ENCODE assay signal across 14 cellular contexts in the genomic region with DNA sequence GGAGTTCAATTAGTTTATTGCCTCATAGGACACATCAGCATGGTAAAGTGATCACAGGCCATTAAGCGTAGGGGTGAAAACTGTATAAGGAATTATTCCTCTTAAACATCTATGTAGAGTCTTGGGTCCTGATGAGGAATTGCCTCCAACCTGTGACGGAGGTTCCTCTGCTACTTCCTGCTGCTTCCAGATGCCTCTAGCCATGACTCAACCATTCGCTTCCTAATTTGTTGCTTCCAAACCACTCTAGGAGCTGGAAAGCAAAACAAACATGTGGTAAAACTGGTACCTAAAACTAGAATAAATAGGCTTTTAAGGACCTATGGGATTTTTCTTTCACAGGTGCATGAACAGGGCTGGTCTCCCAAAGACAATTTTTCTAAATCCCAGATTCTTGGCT.
DNase-seq lines count a peak whose midpoint lies in the region; ATAC-seq, FAIRE-seq and TF ChIP-seq lines count a peak whose summit lies in the region.
"Had no signal": no experiment of that assay in that cellular context is flagged by ENCODE, and none has a peak within 500 bp of the region (broad histone marks: within the 10 kb centered on the region; RNA-seq: fewer than 3 reads in every experiment).

No MANE protein-coding gene starts in this region.

- H2AFZ ChIP-seq in astrocyte (ENCODE audit: low read depth, low read length) (no peak overlapping the region), smooth muscle cell (ENCODE audit: low read depth) (no peak overlapping the region)
- H2AFZ ChIP-seq: parathyroid adenoma had no signal

- H3K79me2 ChIP-seq in astrocyte (ENCODE audit: insufficient read depth, low read length) (no peaks in the 10 kb centered on the region), smooth muscle cell (ENCODE audit: low read depth) (no peaks in the 10 kb centered on the region)
- H3K79me2 ChIP-seq: parathyroid adenoma had no signal

- no peak for TF ChIP-seq POLR2A in ovary (IDR thresholded peaks at IDR 0.05)

- ATAC-seq in activated CD8-positive, alpha-beta T cell treated with anti-CD3 and anti-CD28 coated beads for 36 hours, result no peak
- no peak for ATAC-seq in activated CD8-positive, alpha-beta T cell treated with anti-CD3 and anti-CD28 coated beads, Interleukin-2, amount 10 ng/mL, durations not matched to agents 7 days and 5 days
- ATAC-seq in stimulated activated memory B cell treated with anti-CD40 and anti-IgM and Interleukin-4, amounts not matched to agents 10 μg/mL and 1 μg/mL and 100 μg/mL, for 72 hours, result no peak
- ATAC-seq: A549 had no signal

- H3K9ac ChIP-seq in astrocyte (ENCODE audit: low read length) (no peak overlapping the region), smooth muscle cell (ENCODE audit: low read depth) (no peak overlapping the region)
- H3K9ac ChIP-seq: parathyroid adenoma had no signal

- POLR2A ChIA-PET in activated CD8-positive, alpha-beta T cell treated with anti-CD3 and anti-CD28 coated beads for 36 hours (lab: Charles Lee), result no interaction called here
- POLR2A ChIA-PET in activated CD8-positive, alpha-beta T cell treated with anti-CD3 and anti-CD28 coated beads, Interleukin-2, amount 10 ng/mL, durations not matched to agents 7 days and 5 days (lab: Charles Lee), result no interaction called here

- H4K20me1 ChIP-seq in astrocyte (ENCODE audit: insufficient read depth, low read length), result peaks cover 7% of the 10 kb centered on the region
- no peaks in the 10 kb centered on the region for H4K20me1 ChIP-seq in smooth muscle cell (ENCODE audit: low read depth)

- CTCF ChIA-PET in activated CD8-positive, alpha-beta T cell treated with anti-CD3 and anti-CD28 coated beads for 36 hours (lab: Charles Lee), result no interaction called here
- CTCF ChIA-PET in activated CD8-positive, alpha-beta T cell treated with anti-CD3 and anti-CD28 coated beads, Interleukin-2, amount 10 ng/mL, durations not matched to agents 7 days and 5 days (lab: Charles Lee), result no interaction called here

- H3K27ac Mint-ChIP-seq in activated CD8-positive, alpha-beta T cell treated with anti-CD3 and anti-CD28 coated beads for 36 hours, result peak overlapping the region; percentile 1
- H3K27ac Mint-ChIP-seq in activated CD8-positive, alpha-beta T cell treated with anti-CD3 and anti-CD28 coated beads, Interleukin-2, amount 10 ng/mL, durations not matched to agents 7 days and 5 days, result no peak overlapping the region
- no peak overlapping the region for H3K27ac Mint-ChIP-seq in astrocyte (ENCODE audit: unreplicated experiment)
- peak overlapping the region; percentile 3 for H3K27ac Mint-ChIP-seq in stimulated activated memory B cell treated with anti-CD40 and anti-IgM and Interleukin-4, amounts not matched to agents 10 μg/mL and 1 μg/mL and 100 μg/mL, for 72 hours
- H3K27ac Mint-ChIP-seq: activated T-helper 2 cell treated with anti-CD3 and anti-CD28 coated beads, Interferon-gamma antibody, Interleukin-2, Interleukin-4, amounts not matched to agents 10 μg/mL and 5 μg/mL and 100 μg/mL, durations not matched to agents 14 hours and 24 hours and 36 hours had no signal

- no peak for TF ChIP-seq CTCF in activated CD8-positive, alpha-beta T cell treated with anti-CD3 and anti-CD28 coated beads for 36 hours (IDR thresholded peaks at IDR 0.05)
- TF ChIP-seq CTCF in astrocyte (IDR thresholded peaks at IDR 0.05; ENCODE audit: insufficient read depth, low read depth, low read length) (no peak), ovary (IDR thresholded peaks at IDR 0.05) (no peak), smooth muscle cell (IDR thresholded peaks at IDR 0.05; ENCODE audit: borderline replicate concordance, insufficient read depth, poor library complexity, severe bottlenecking) (no peak)

- H3K27me3 Mint-ChIP-seq in activated CD8-positive, alpha-beta T cell treated with anti-CD3 and anti-CD28 coated beads for 36 hours, result no peaks in the 10 kb centered on the region
- no peaks in the 10 kb centered on the region for H3K27me3 Mint-ChIP-seq in activated CD8-positive, alpha-beta T cell treated with anti-CD3 and anti-CD28 coated beads, Interleukin-2, amount 10 ng/mL, durations not matched to agents 7 days and 5 days (ENCODE audit: low read depth)
- no peaks in the 10 kb centered on the region for H3K27me3 Mint-ChIP-seq in astrocyte (ENCODE audit: low read depth, unreplicated experiment)
- H3K27me3 Mint-ChIP-seq in stimulated activated memory B cell treated with anti-CD40 and anti-IgM and Interleukin-4, amounts not matched to agents 10 μg/mL and 1 μg/mL and 100 μg/mL, for 72 hours, result no peaks in the 10 kb centered on the region

- no peaks in the 10 kb centered on the region for H3K27me3 ChIP-seq in astrocyte (ENCODE audit: insufficient read depth, low read length)
- no peaks in the 10 kb centered on the region for H3K27me3 ChIP-seq in ovary
- no peaks in the 10 kb centered on the region for H3K27me3 ChIP-seq in smooth muscle cell (ENCODE audit: low read depth)

- H3K27ac ChIP-seq in astrocyte (ENCODE audit: low read depth, low read length), result no peak overlapping the region
- H3K27ac ChIP-seq in ovary, result no peak overlapping the region
- no peak overlapping the region for H3K27ac ChIP-seq in smooth muscle cell (ENCODE audit: low read depth)
- H3K27ac ChIP-seq: A549, parathyroid adenoma, VCaP had no signal

- H3K36me3 ChIP-seq in astrocyte (ENCODE audit: insufficient read depth, low read length), result no peaks in the 10 kb centered on the region
- no peaks in the 10 kb centered on the region for H3K36me3 ChIP-seq in ovary
- H3K36me3 ChIP-seq in smooth muscle cell (ENCODE audit: low read depth), result no peaks in the 10 kb centered on the region

- intact Hi-C loops in activated CD8-positive, alpha-beta T cell treated with anti-CD3 and anti-CD28 coated beads for 36 hours (cut with micrococcal nuclease), result no loop called here
- intact Hi-C loops in ovary (cut with DNase I), result no loop called here

- H3K4me2 ChIP-seq in astrocyte (ENCODE audit: low read length) (no peak overlapping the region), smooth muscle cell (no peak overlapping the region)
- H3K4me2 ChIP-seq: A549 had no signal

- H3K4me1 ChIP-seq in astrocyte (ENCODE audit: insufficient read depth, low read length) (no peaks in the 10 kb centered on the region), ovary (ENCODE audit: insufficient read depth) (no peaks in the 10 kb centered on the region), smooth muscle cell (ENCODE audit: low read depth) (no peaks in the 10 kb centered on the region)
- H3K4me1 ChIP-seq: A549, parathyroid adenoma had no signal

- no peak overlapping the region for H3K4me3 ChIP-seq in astrocyte (ENCODE audit: insufficient read depth, low read depth, low read length)
- H3K4me3 ChIP-seq in ovary, result no peak overlapping the region
- H3K4me3 ChIP-seq in smooth muscle cell, result no peak overlapping the region
- H3K4me3 ChIP-seq: A549 had no signal

- WGBS in ovary, 3 donors, result 84 to 91% (median 87%) methylated on average over 3 of the region's 3 CpGs
- WGBS in smooth muscle cell (ENCODE audit: low lambda C conversion rate), result 64% methylated on average over 3 of the region's 3 CpGs

- no peaks in the 10 kb centered on the region for H3F3A ChIP-seq in smooth muscle cell (ENCODE audit: low read depth)

- peaks cover 19% of the 10 kb centered on the region for H3K36me3 Mint-ChIP-seq in activated CD8-positive, alpha-beta T cell treated with anti-CD3 and anti-CD28 coated beads for 36 hours (ENCODE audit: low read depth)
- H3K36me3 Mint-ChIP-seq in activated CD8-positive, alpha-beta T cell treated with anti-CD3 and anti-CD28 coated beads, Interleukin-2, amount 10 ng/mL, durations not matched to agents 7 days and 5 days (ENCODE audit: low read depth), result peaks cover 22% of the 10 kb centered on the region
- H3K36me3 Mint-ChIP-seq in astrocyte (ENCODE audit: low read depth, unreplicated experiment), result peaks cover 12% of the 10 kb centered on the region
- peaks cover 30% of the 10 kb centered on the region for H3K36me3 Mint-ChIP-seq in stimulated activated memory B cell treated with anti-CD40 and anti-IgM and Interleukin-4, amounts not matched to agents 10 μg/mL and 1 μg/mL and 100 μg/mL, for 72 hours

- H3K9me3 Mint-ChIP-seq in activated CD8-positive, alpha-beta T cell treated with anti-CD3 and anti-CD28 coated beads for 36 hours, result peaks cover 11% of the 10 kb centered on the region
- H3K9me3 Mint-ChIP-seq in activated CD8-positive, alpha-beta T cell treated with anti-CD3 and anti-CD28 coated beads, Interleukin-2, amount 10 ng/mL, durations not matched to agents 7 days and 5 days (ENCODE audit: insufficient read depth), result peaks cover 15% of the 10 kb centered on the region
- peaks cover 2% of the 10 kb centered on the region for H3K9me3 Mint-ChIP-seq in astrocyte (ENCODE audit: unreplicated experiment)
- peaks cover 4% of the 10 kb centered on the region for H3K9me3 Mint-ChIP-seq in stimulated activated memory B cell treated with anti-CD40 and anti-IgM and Interleukin-4, amounts not matched to agents 10 μg/mL and 1 μg/mL and 100 μg/mL, for 72 hours

- FAIRE-seq in astrocyte (lab: Jason Lieb, UNC), result no peak
- FAIRE-seq: A549 had no signal

- DNase-seq in activated CD8-positive, alpha-beta T cell treated with anti-CD3 and anti-CD28 coated beads for 36 hours, result no peak
- no peak for DNase-seq in activated CD8-positive, alpha-beta T cell treated with anti-CD3 and anti-CD28 coated beads, Interleukin-2, amount 10 ng/mL, durations not matched to agents 7 days and 5 days
- DNase-seq in astrocyte (ENCODE audit: low read depth) (peak; percentile 63), glomerular endothelial cell (ENCODE audit: extremely low read depth, low read depth, low spot score) (peak; percentile 25), HuH-7 (ENCODE audit: low spot score) (no peak), ovary (no peak), smooth muscle cell (lab: John Stamatoyannopoulos, UW; ENCODE audit: unreplicated experiment) (no peak)
- DNase-seq: amygdala; stimulated activated naive CD4-positive, alpha-beta T cell treated with Interleukin-2 at 50 U/mL for 16 hours had no signal

- H3K4me3 Mint-ChIP-seq in activated CD8-positive, alpha-beta T cell treated with anti-CD3 and anti-CD28 coated beads for 36 hours, result no peak overlapping the region
- H3K4me3 Mint-ChIP-seq in activated CD8-positive, alpha-beta T cell treated with anti-CD3 and anti-CD28 coated beads, Interleukin-2, amount 10 ng/mL, durations not matched to agents 7 days and 5 days, result no peak overlapping the region
- no peak overlapping the region for H3K4me3 Mint-ChIP-seq in astrocyte (ENCODE audit: unreplicated experiment)
- H3K4me3 Mint-ChIP-seq in stimulated activated memory B cell treated with anti-CD40 and anti-IgM and Interleukin-4, amounts not matched to agents 10 μg/mL and 1 μg/mL and 100 μg/mL, for 72 hours, result no peak overlapping the region

- peaks cover 42% of the 10 kb centered on the region for H3K4me1 Mint-ChIP-seq in activated CD8-positive, alpha-beta T cell treated with anti-CD3 and anti-CD28 coated beads for 36 hours (ENCODE audit: low read depth)
- H3K4me1 Mint-ChIP-seq in activated CD8-positive, alpha-beta T cell treated with anti-CD3 and anti-CD28 coated beads, Interleukin-2, amount 10 ng/mL, durations not matched to agents 7 days and 5 days (ENCODE audit: low read depth), result no peaks in the 10 kb centered on the region
- peaks cover 13% of the 10 kb centered on the region for H3K4me1 Mint-ChIP-seq in astrocyte (ENCODE audit: low read depth, unreplicated experiment)
- peaks cover 27% of the 10 kb centered on the region for H3K4me1 Mint-ChIP-seq in stimulated activated memory B cell treated with anti-CD40 and anti-IgM and Interleukin-4, amounts not matched to agents 10 μg/mL and 1 μg/mL and 100 μg/mL, for 72 hours

- H3K9me3 ChIP-seq in astrocyte (ENCODE audit: insufficient read depth, low read depth, low read length) (no peaks in the 10 kb centered on the region), ovary (no peaks in the 10 kb centered on the region), smooth muscle cell (replicated peaks; ENCODE audit: low read depth) (no peaks in the 10 kb centered on the region)

- no peak for TF ChIP-seq EP300 in ovary (IDR thresholded peaks at IDR 0.05)

Comparison
In these comparisons a context has a peak if more than half of its experiments do, and no peak if none do; other contexts are left out.
1. H3K27ac Mint-ChIP-seq: peak in activated CD8-positive, alpha-beta T cell treated with anti-CD3 and anti-CD28 coated beads for 36 hours (single experiment) and stimulated activated memory B cell treated with anti-CD40 and anti-IgM and Interleukin-4, amounts not matched to agents 10 μg/mL and 1 μg/mL and 100 μg/mL, for 72 hours (single experiment); none in activated CD8-positive, alpha-beta T cell treated with anti-CD3 and anti-CD28 coated beads, Interleukin-2, amount 10 ng/mL, durations not matched to agents 7 days and 5 days (single experiment) and astrocyte (single experiment).
2. DNase-seq: peak in astrocyte (single experiment) and glomerular endothelial cell (single experiment); none in activated CD8-positive, alpha-beta T cell treated with anti-CD3 and anti-CD28 coated beads for 36 hours (single experiment), activated CD8-positive, alpha-beta T cell treated with anti-CD3 and anti-CD28 coated beads, Interleukin-2, amount 10 ng/mL, durations not matched to agents 7 days and 5 days (single experiment), HuH-7 (single experiment), ovary (0 of 5) and smooth muscle cell (single experiment).